ENCODE assay signal across 8 cellular contexts in the genomic region with DNA sequence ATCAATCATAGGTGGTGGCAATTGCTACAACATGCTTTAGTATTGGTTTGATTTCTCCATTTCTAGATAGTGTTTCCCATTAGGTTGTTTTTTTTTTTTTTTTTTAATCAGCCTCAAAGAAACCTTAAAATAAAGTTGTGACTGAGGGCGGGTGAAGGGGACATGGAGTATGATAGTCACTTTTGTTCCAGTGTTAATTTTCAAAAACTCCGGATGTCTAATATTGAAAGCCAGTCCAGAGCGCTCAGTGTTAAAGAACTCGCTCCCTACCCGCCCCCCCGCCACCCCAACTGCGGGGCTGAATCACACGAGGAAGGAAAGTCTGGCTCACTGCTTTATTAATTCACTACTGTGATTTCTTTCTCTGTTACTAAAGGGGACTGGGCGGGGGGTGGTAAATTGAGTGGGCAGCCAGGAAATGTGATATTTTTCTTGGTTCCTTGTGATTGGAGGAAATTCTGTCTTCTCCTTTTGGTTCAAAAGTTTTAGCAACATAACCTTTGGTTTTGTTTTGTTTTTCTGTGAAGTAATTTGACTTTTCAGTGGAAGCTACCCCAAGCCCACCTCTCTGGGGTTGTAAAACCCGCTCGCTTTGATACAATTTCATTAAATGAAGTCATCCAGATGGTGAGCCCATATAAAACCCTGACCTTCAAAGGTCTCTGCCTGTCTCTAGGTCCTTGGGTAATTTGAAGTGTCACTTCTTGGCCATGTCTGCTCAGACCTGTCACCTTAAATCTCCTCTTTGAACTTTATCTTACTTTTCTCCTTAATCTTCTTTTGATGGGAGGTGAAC. TPM values are rescaled to one million over a fixed set of nuclear protein-coding genes. Genes with fewer than 3 reads are reported as not detected.
DNase-seq lines count a peak whose midpoint lies in the region; ATAC-seq and TF ChIP-seq lines count a peak whose summit lies in the region.

No MANE protein-coding gene starts in this region.

- DNase-seq in activated CD4-positive, CD25-positive, alpha-beta regulatory T cell (lab: John Stamatoyannopoulos, UW) = peak in 3 of 4 experiments; percentile 7 to 67 (median 58)
- DNase-seq in activated CD4-positive, CD25-positive, alpha-beta regulatory T cell treated with anti-CD3 and anti-CD28 coated beads, Interleukin-2, amount 50 U/mL, for 72 hours = no peak
- peak; percentile 86 for DNase-seq in activated T-cell treated with anti-CD3 and anti-CD28 coated beads, Interleukin-2, amount 50 U/mL, for 24 hours
- DNase-seq in natural killer cell (no peak), AML-193 (lab: John Stamatoyannopoulos, UW) (no peak), iPS-NIHi11 (ENCODE audit: low spot score) (no peak)

- ATAC-seq in HG03460 (IDR thresholded peaks at IDR 0.05; ENCODE audit: unreplicated experiment) (peak; percentile 48), natural killer cell (peak; percentile 40 to 54 (median 46)), GM21526 (IDR thresholded peaks at IDR 0.05; ENCODE audit: low FRiP score, unreplicated experiment) (no peak)

- TF ChIP-seq CTCF in natural killer cell (IDR thresholded peaks at IDR 0.05) = no peak

- peaks cover 5% of the 10 kb centered on the region for H3K36me3 Mint-ChIP-seq in activated T-cell treated with anti-CD3 and anti-CD28 coated beads, Interleukin-2, amount 50 U/mL, for 24 hours (ENCODE audit: low read depth)
- no peaks in the 10 kb centered on the region for H3K36me3 Mint-ChIP-seq in natural killer cell

- H3K27me3 Mint-ChIP-seq in activated T-cell treated with anti-CD3 and anti-CD28 coated beads, Interleukin-2, amount 50 U/mL, for 24 hours = no peaks in the 10 kb centered on the region
- peaks cover 0 to 9% of the 10 kb centered on the region in 2 donors for H3K27me3 Mint-ChIP-seq in natural killer cell (ENCODE audit: low read depth in 2 of 2)

- peaks cover 76% of the 10 kb centered on the region for H3K4me1 Mint-ChIP-seq in activated T-cell treated with anti-CD3 and anti-CD28 coated beads, Interleukin-2, amount 50 U/mL, for 24 hours (ENCODE audit: low read depth)
- peaks cover 9 to 15% of the 10 kb centered on the region in 2 donors for H3K4me1 Mint-ChIP-seq in natural killer cell

- H3K4me3 Mint-ChIP-seq in activated T-cell treated with anti-CD3 and anti-CD28 coated beads, Interleukin-2, amount 50 U/mL, for 24 hours = peak overlapping the region; percentile 66
- H3K4me3 Mint-ChIP-seq in natural killer cell = peak overlapping the region; percentile 25

- H3K27ac Mint-ChIP-seq in activated T-cell treated with anti-CD3 and anti-CD28 coated beads, Interleukin-2, amount 50 U/mL, for 24 hours = peak overlapping the region; percentile 100
- H3K27ac Mint-ChIP-seq in natural killer cell = no peak overlapping the region

- no peaks in the 10 kb centered on the region for H3K9me3 Mint-ChIP-seq in activated T-cell treated with anti-CD3 and anti-CD28 coated beads, Interleukin-2, amount 50 U/mL, for 24 hours
- H3K9me3 Mint-ChIP-seq in natural killer cell = no peaks in the 10 kb centered on the region

- intact Hi-C loops in natural killer cell (cut with micrococcal nuclease) = no loop called here

RNA-seq across cellular contexts. Expression of a gene that starts 38.0 kb away (rescaled TPM):
- 1,000 to 10,000 TPM; 1,163 to 1,298 (median 1,241) TPM for total RNA-seq in natural killer cell

Comparison
In these comparisons a context has a peak if more than half of its experiments do, and no peak if none do; other contexts are left out.
1. DNase-seq: peak in activated CD4-positive, CD25-positive, alpha-beta regulatory T cell (3 of 4) and activated T-cell treated with anti-CD3 and anti-CD28 coated beads, Interleukin-2, amount 50 U/mL, for 24 hours (single experiment); none in activated CD4-positive, CD25-positive, alpha-beta regulatory T cell treated with anti-CD3 and anti-CD28 coated beads, Interleukin-2, amount 50 U/mL, for 72 hours (single experiment), natural killer cell (single experiment), AML-193 (0 of 2) and iPS-NIHi11 (single experiment).